Comparison of ENCODE assay signal across 13 cellular contexts in genomic region chr1:157043685-157044084, GRCh38. TPM values are rescaled to one million over a fixed set of nuclear protein-coding genes. Genes with fewer than 3 reads are reported as not detected.
DNase-seq lines count a peak whose midpoint lies in the region; ATAC-seq, FAIRE-seq and TF ChIP-seq lines count a peak whose summit lies in the region.
"Had no signal": no experiment of that assay in that cellular context is flagged by ENCODE, and none has a peak within 500 bp of the region (broad histone marks: within the 10 kb centered on the region; RNA-seq: fewer than 3 reads in every experiment).

No MANE protein-coding gene starts in this region.

- BruUV-seq in K562 (replicated peaks; lab: Mats Ljungman, UMichigan) = no TSS peak

- peak; percentile 61 for DNase-seq in NCI-H82 (lab: John Stamatoyannopoulos, UW)
- DNase-seq in NCI-H82 treated with DMSO at 0.1 percent for 48 hours (lab: John Stamatoyannopoulos, UW; ENCODE audit: unreplicated experiment) = no peak
- DNase-seq in K562 (ENCODE audit: extremely low read depth in 1 of 4, low spot score in 3 of 4) = no peak
- DNase-seq in keratinocyte (ENCODE audit: low read depth, low spot score) = no peak
- no peak for DNase-seq in thoracic aorta (ENCODE audit: low spot score)
- no peak for DNase-seq in NCI-H510A (lab: John Stamatoyannopoulos, UW)
- DNase-seq in T-helper 9 cell = no peak
- DNase-seq: KG1, midbrain, OCI-M1 had no signal

- H3K9me1 ChIP-seq in K562 (ENCODE audit: control insufficient read depth, insufficient read depth, low read length) (no peaks in the 10 kb centered on the region), keratinocyte (ENCODE audit: control insufficient read depth, extremely low read depth, insufficient read depth, low read length) (peaks cover 5% of the 10 kb centered on the region)

- dilution Hi-C loops in keratinocyte (cut with MboI; ENCODE audit: extremely low pct_ligation_motif_present, low sequenced_read_pairs) = no loop called here

- H3K4me2 ChIP-seq in K562 (ENCODE audit: insufficient read depth, low read length) = peak overlapping the region; percentile 39
- H3K4me2 ChIP-seq in keratinocyte (ENCODE audit: control insufficient read depth, extremely low read depth, insufficient read depth, low read depth, low read length) = peak overlapping the region; percentile 97

- no peak overlapping the region for H2AFZ ChIP-seq in K562 (ENCODE audit: low read depth, low read length)
- H2AFZ ChIP-seq in keratinocyte (ENCODE audit: control insufficient read depth, low read length) = no peak overlapping the region

- in situ Hi-C loops in K562 (cut with MboI) = no loop called here

- H3K4me1 ChIP-seq in K562 (replicated peaks in 1 of 2; ENCODE audit: control insufficient read depth in 2 of 2, insufficient read depth in 2 of 2, low read length in 2 of 2) (peaks cover 24 to 37% of the 10 kb centered on the region in 2 experiments), keratinocyte (ENCODE audit: control insufficient read depth, extremely low read depth, insufficient read depth, low read length) (peaks cover 21% of the 10 kb centered on the region), thoracic aorta (ENCODE audit: control insufficient read depth in 1 of 2, low read depth in 2 of 2) (peaks cover 32 to 36% of the 10 kb centered on the region in 2 donors)

- intact Hi-C loops in K562 (cut with micrococcal nuclease) = loop anchor here (1.0 to 2.0 kb wide), 2 partner anchors 42 to 47 kb away; no protein-coding TSS in a partner anchor

- ATAC-seq in K562 (no peak), thoracic aorta (ENCODE audit: insufficient number of reproducible peaks, low FRiP score, low read depth) (no peak), GM18907 (IDR thresholded peaks at IDR 0.05; ENCODE audit: unreplicated experiment) (no peak)

- TF ChIP-seq RAD21 in K562 (CRISPR knock-in tag; conservative IDR thresholded peaks at IDR 0.05 in 1 of 2, IDR thresholded peaks at IDR 0.05 in 1 of 2) = no peak

- H3K9ac ChIP-seq in K562 (ENCODE audit: insufficient read depth in 1 of 2, low read depth in 2 of 2, low read length in 2 of 2) = peak overlapping the region in 1 of 2 experiments; percentile 71; a peak in 2 of 4 replicates
- no peak overlapping the region for H3K9ac ChIP-seq in keratinocyte (ENCODE audit: control insufficient read depth, extremely low read depth, insufficient read depth, low read length)

- no peak for TF ChIP-seq EP300 in K562 (IDR thresholded peaks at IDR 0.05; ENCODE audit: low read length)

- no peaks in the 10 kb centered on the region for H3K9me3 ChIP-seq in K562 (replicated peaks; ENCODE audit: control insufficient read depth, insufficient read depth, low read depth, low read length)
- no peaks in the 10 kb centered on the region for H3K9me3 ChIP-seq in keratinocyte (ENCODE audit: control insufficient read depth, low read depth, low read length)
- no peaks in the 10 kb centered on the region for H3K9me3 ChIP-seq in thoracic aorta

- H3K27ac ChIP-seq in K562 (ENCODE audit: extremely low read depth, low read depth, low read length) = no peak overlapping the region
- H3K27ac ChIP-seq in keratinocyte (ENCODE audit: control insufficient read depth, insufficient read depth, low read length) = no peak overlapping the region
- H3K27ac ChIP-seq in thoracic aorta = no peak overlapping the region

- CTCF ChIA-PET in K562 (lab: Yijun Ruan, JAX; ENCODE audit: low intra/inter-chr PET ratio) = no interaction called here

- H4K20me1 ChIP-seq in K562 (replicated peaks; ENCODE audit: control insufficient read depth, insufficient read depth, low read length) = 0 out of 2 replicates have a peak, but pooled peaks cover 4% of the 10 kb centered on the region
- H4K20me1 ChIP-seq in keratinocyte (ENCODE audit: control insufficient read depth, extremely low read depth, insufficient read depth, low read length) = no peaks in the 10 kb centered on the region

- no peak for TF ChIP-seq CTCF in K562 (IDR thresholded peaks at IDR 0.05 in 2 of 3, conservative IDR thresholded peaks at IDR 0.05 in 1 of 3; ENCODE audit: insufficient read depth in 2 of 3, low read depth in 1 of 3, low read length in 3 of 3)
- no peak for TF ChIP-seq CTCF in keratinocyte (optimal IDR thresholded peaks at IDR 0.05 in 1 of 3, IDR thresholded peaks at IDR 0.05 in 1 of 3, conservative IDR thresholded peaks at IDR 0.05 in 1 of 3; ENCODE audit: extremely low read depth in 1 of 3, insufficient read depth in 2 of 3, low read length in 3 of 3)
- TF ChIP-seq CTCF in thoracic aorta (IDR thresholded peaks at IDR 0.05) = no peak

- H3K27me3 ChIP-seq in K562 (ENCODE audit: control insufficient read depth in 2 of 2, insufficient read depth in 2 of 2, low read length in 2 of 2) = no peaks in the 10 kb centered on the region
- H3K27me3 ChIP-seq in keratinocyte (ENCODE audit: control insufficient read depth, extremely low read depth, insufficient read depth, low read length) = no peaks in the 10 kb centered on the region
- H3K27me3 ChIP-seq in thoracic aorta (replicated peaks; ENCODE audit: insufficient read depth) = no peaks in the 10 kb centered on the region

- H3K36me3 ChIP-seq in K562 (ENCODE audit: control insufficient read depth, insufficient read depth, low read length) (no peaks in the 10 kb centered on the region; the same call in 2 of the 3 replicates), keratinocyte (ENCODE audit: control insufficient read depth in 2 of 2, extremely low read depth in 1 of 2, insufficient read depth in 2 of 2, low read length in 2 of 2) (peaks cover 0 to 2% of the 10 kb centered on the region in 2 experiments), thoracic aorta (no peaks in the 10 kb centered on the region)

- 81% methylated on average over 2 of the region's 2 CpGs for WGBS in K562 (ENCODE audit: insufficient coverage, low coverage, missing lambda C conversion rate)

- H3K79me2 ChIP-seq in K562 (ENCODE audit: control insufficient read depth, insufficient read depth, low read length) (peaks cover 51% of the 10 kb centered on the region), keratinocyte (ENCODE audit: control insufficient read depth, insufficient read depth, low read length) (peaks cover 28% of the 10 kb centered on the region)

- H3K4me3 ChIP-seq in K562 (peak overlapping the region; percentile 4; the same call in 1 of the 2 replicates), keratinocyte (ENCODE audit: control insufficient read depth in 2 of 3, extremely low read depth in 1 of 3, insufficient read depth in 2 of 3, low read depth in 1 of 3, low read length in 3 of 3) (peak overlapping the region in 2 of 3 experiments; percentile 77 to 84), thoracic aorta (peak overlapping the region; percentile 91)

- POLR2A ChIA-PET in K562 (lab: Yijun Ruan, JAX) = interaction anchor here (0.8 to 1.6 kb wide), 5 partner anchors 11 to 236 kb away, joined by 4 to 6 read pairs (median 4); no protein-coding TSS in a partner anchor

- FAIRE-seq in K562 (lab: Jason Lieb, UNC) (no peak), keratinocyte (lab: Jason Lieb, UNC) (no peak)
- FAIRE-seq: GM12892 had no signal

- no peak for TF ChIP-seq POLR2A in K562 (conservative IDR thresholded peaks at IDR 0.05)

RNA-seq across cellular contexts. Expression of gene ARHGEF11, which starts 1.9 kb away (rescaled TPM):
- total RNA-seq in K562 (2011; cell fraction: chromatin; rRNA removed; ENCODE audit: low replicate concordance) = 48.2 and 93.0 TPM in 2 replicates
- 39.5 and 40.2 TPM in 2 replicates for total RNA-seq in K562 (2011; cell fraction: nucleolus; rRNA removed)
- total RNA-seq in K562 (2011; cell fraction: nucleoplasm; rRNA removed) = 36.0 and 45.0 TPM in 2 replicates
- total RNA-seq in K562 (2014; rRNA removed) = 10.2 and 11.1 TPM in 2 replicates
- 6.7 and 7.0 TPM in 2 replicates for total RNA-seq in K562 (2014; rRNA removed; fragmentation: Illumina TruSeq; extraction: Trizol)
- total RNA-seq in K562 (2015; rRNA removed; fragmentation: Illumina TruSeq; extraction: Trizol) = 10.3 and 13.0 TPM in 2 replicates
- 13.2 and 15.5 TPM in 2 replicates for total RNA-seq in K562 (2021)
- 7.2 and 12.1 TPM in 2 replicates for polyA plus RNA-seq in K562 (2011; rRNA removed)
- polyA plus RNA-seq in K562 (2011; cell fraction: cytosol; rRNA removed) = 5.2 and 8.3 TPM in 2 replicates
- 49.1 and 62.1 TPM in 2 replicates for polyA plus RNA-seq in K562 (2011; cell fraction: nucleus; rRNA removed)
- 9.2 and 16.7 TPM in 2 replicates for polyA plus RNA-seq in K562 (2012)
- 9.6 TPM in 2 replicates for polyA plus RNA-seq in K562 (2014; fragmentation: Illumina TruSeq; extraction: Trizol)
- under 1 TPM; 0.14 to 0.48 TPM for polyA plus RNA-seq in K562 (2014; fragmentation: Nextera tagmentation; extraction: Ambion mirVana)
- 8.2 and 9.0 TPM in 2 replicates for polyA plus RNA-seq in K562 (2014; rRNA removed)
- polyA minus RNA-seq in K562 (2011; rRNA and poly(A)+ RNA removed) = 10.2 and 12.3 TPM in 2 replicates
- 8.0 and 11.0 TPM in 2 replicates for polyA minus RNA-seq in K562 (2011; cell fraction: cytosol; rRNA and poly(A)+ RNA removed)
- 25.3 and 34.3 TPM in 2 replicates for polyA minus RNA-seq in K562 (2011; cell fraction: nucleus; rRNA and poly(A)+ RNA removed)
- polyA plus RNA-seq in keratinocyte = 7.8 to 13.0 TPM (median 8.0 TPM) in 3 replicates
- 4.1 TPM for polyA plus RNA-seq in keratinocyte (2011; ENCODE audit: low read depth)
- polyA plus RNA-seq in keratinocyte (2011; cell fraction: cytosol; rRNA removed) = 6.2 and 6.9 TPM in 2 replicates
- 19.2 and 24.4 TPM in 2 replicates for polyA plus RNA-seq in keratinocyte (2011; cell fraction: nucleus; rRNA removed)
- polyA plus RNA-seq in keratinocyte (2012; ENCODE audit: low replicate concordance) = 4.9 and 10.4 TPM in 2 replicates
- 15.5 to 28.8 TPM (median 15.6 TPM) in 3 replicates for polyA minus RNA-seq in keratinocyte
- 15.5 TPM for polyA minus RNA-seq in keratinocyte (2011; cell fraction: cytosol; rRNA and poly(A)+ RNA removed)
- polyA minus RNA-seq in keratinocyte (2011; cell fraction: nucleus; rRNA and poly(A)+ RNA removed) = 17.9 and 26.5 TPM in 2 replicates
- total RNA-seq in thoracic aorta = 10 to 100 TPM; 40.3 to 40.6 TPM

RNA-seq across cellular contexts. Expression of gene ETV3L, which starts 55.9 kb away (rescaled TPM):
- total RNA-seq in K562 (2011; cell fraction: chromatin; rRNA removed; ENCODE audit: low replicate concordance) = not detected in 2 replicates
- not detected in 2 replicates for total RNA-seq in K562 (2011; cell fraction: nucleolus; rRNA removed)
- total RNA-seq in K562 (2011; cell fraction: nucleoplasm; rRNA removed) = not detected in 2 replicates
- not detected in 2 replicates for total RNA-seq in K562 (2014; rRNA removed)
- total RNA-seq in K562 (2014; rRNA removed; fragmentation: Illumina TruSeq; extraction: Trizol) = not detected in 2 replicates
- not detected in 2 replicates for total RNA-seq in K562 (2015; rRNA removed; fragmentation: Illumina TruSeq; extraction: Trizol)
- not detected in 2 replicates for total RNA-seq in K562 (2021)
- polyA plus RNA-seq in K562 (2011; rRNA removed) = not detected in 2 replicates
- not detected in 2 replicates for polyA plus RNA-seq in K562 (2011; cell fraction: cytosol; rRNA removed)
- 0.09 TPM in 1 of 2 replicates, not detected in the other for polyA plus RNA-seq in K562 (2011; cell fraction: nucleus; rRNA removed)
- polyA plus RNA-seq in K562 (2012) = not detected in 2 replicates
- polyA plus RNA-seq in K562 (2014; fragmentation: Illumina TruSeq; extraction: Trizol) = not detected in 2 replicates
- not detected for polyA plus RNA-seq in K562 (2014; fragmentation: Nextera tagmentation; extraction: Ambion mirVana)
- not detected in 2 replicates for polyA plus RNA-seq in K562 (2014; rRNA removed)
- polyA minus RNA-seq in K562 (2011; rRNA and poly(A)+ RNA removed) = not detected in 2 replicates
- polyA minus RNA-seq in K562 (2011; cell fraction: cytosol; rRNA and poly(A)+ RNA removed) = not detected in 2 replicates
- not detected in 2 replicates for polyA minus RNA-seq in K562 (2011; cell fraction: nucleus; rRNA and poly(A)+ RNA removed)
- polyA plus RNA-seq in keratinocyte = not detected in 3 replicates
- not detected for polyA plus RNA-seq in keratinocyte (2011; ENCODE audit: low read depth)
- not detected in 2 replicates for polyA plus RNA-seq in keratinocyte (2011; cell fraction: cytosol; rRNA removed)
- not detected in 2 replicates for polyA plus RNA-seq in keratinocyte (2011; cell fraction: nucleus; rRNA removed)
- not detected in 2 replicates for polyA plus RNA-seq in keratinocyte (2012; ENCODE audit: low replicate concordance)
- polyA minus RNA-seq in keratinocyte = not detected in 3 replicates
- not detected for polyA minus RNA-seq in keratinocyte (2011; cell fraction: cytosol; rRNA and poly(A)+ RNA removed)
- polyA minus RNA-seq in keratinocyte (2011; cell fraction: nucleus; rRNA and poly(A)+ RNA removed) = not detected in 2 replicates
- total RNA-seq in thoracic aorta = not detected
- total RNA-seq: A172 had no signal

Comparison
In these comparisons a context has a peak if more than half of its experiments do, and no peak if none do; other contexts are left out.
1. H3K4me3 ChIP-seq: peak in every context shown above with its lines; median percentile 91 in thoracic aorta; 80 in keratinocyte; 4 in K562.